11 cellular contexts compared by ENCODE assay signal in the genomic region with DNA sequence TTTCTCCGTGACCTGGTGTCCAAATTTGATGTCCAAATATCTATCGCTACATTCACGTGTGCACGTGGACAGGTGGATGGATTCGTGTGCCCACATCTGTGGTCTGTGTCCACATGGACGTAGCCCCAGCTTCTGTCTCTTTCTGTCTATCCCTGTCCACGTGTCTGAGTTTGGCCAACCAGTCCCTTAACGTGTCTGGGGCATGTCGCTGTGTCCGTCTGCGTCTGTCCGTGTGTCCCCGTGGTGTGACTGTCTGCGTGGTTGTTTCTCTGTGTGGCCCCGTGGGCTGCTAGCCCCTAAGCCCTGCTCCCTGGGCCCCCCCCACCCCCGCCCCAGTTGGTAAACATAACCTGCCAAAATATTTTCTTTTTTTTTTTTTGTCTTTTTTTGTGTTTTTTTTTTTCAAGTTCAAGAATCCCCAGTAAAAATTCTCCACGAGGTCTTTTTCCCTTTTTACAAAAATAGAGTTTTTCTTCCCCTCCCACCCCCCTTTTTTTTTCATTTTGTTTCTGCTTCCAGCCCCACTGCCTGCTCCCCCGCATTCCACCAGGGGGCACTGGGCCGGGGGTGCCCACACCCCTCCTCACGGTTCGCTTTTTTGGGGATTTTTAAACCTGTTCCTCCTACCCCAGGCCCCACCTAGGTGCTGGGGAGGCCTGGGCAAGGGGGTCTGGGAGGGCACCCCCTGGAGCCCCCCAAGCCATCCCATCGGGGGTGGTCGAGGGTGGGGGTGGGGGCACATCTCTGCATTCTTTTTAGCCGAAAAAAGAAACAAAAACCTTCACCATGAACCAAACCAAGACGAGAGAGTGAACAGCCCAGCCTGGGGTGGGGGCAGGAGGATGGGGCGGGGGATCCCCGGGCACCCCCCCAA. TPM values are rescaled to one million over a fixed set of nuclear protein-coding genes. Genes with fewer than 3 reads are reported as not detected.
DNase-seq lines count a peak whose midpoint lies in the region; ATAC-seq and TF ChIP-seq lines count a peak whose summit lies in the region.
"Had no signal": no experiment of that assay in that cellular context is flagged by ENCODE, and none has a peak within 500 bp of the region (broad histone marks: within the 10 kb centered on the region; RNA-seq: fewer than 3 reads in every experiment).

No MANE protein-coding gene starts in this region.

- no peaks in the 10 kb centered on the region for H3K9me3 Mint-ChIP-seq in type B pancreatic cell

- H3K27ac Mint-ChIP-seq in type B pancreatic cell, result peak overlapping the region; percentile 11

- intact Hi-C loops in colonic mucosa (cut with DNase I), result no loop called here

- H3K4me3 ChIP-seq in fibroblast of the aortic adventitia (ENCODE audit: low read depth, low read length) (no peak overlapping the region), colonic mucosa (no peak overlapping the region)
- H3K4me3 ChIP-seq: HAP-1, SJSA1 had no signal

- peak; percentile 36 for DNase-seq in stimulated activated CD4-positive, alpha-beta T cell treated with anti-CD3 and anti-CD28 coated beads, Interleukin-15, amount 100 ng/mL, for 24 hours
- DNase-seq in stimulated activated CD4-positive, alpha-beta T cell treated with anti-CD3 and anti-CD28 coated beads, Interleukin-12 subunit alpha, Interleukin-12 subunit beta, amount 100 ng/mL, for 4 hours, result no peak
- DNase-seq in RWPE1 (ENCODE audit: low spot score) (no peak), fibroblast of the aortic adventitia (ENCODE audit: low read depth) (no peak), type B pancreatic cell (ENCODE audit: extremely low spot score, unreplicated experiment) (no peak), colonic mucosa (no peak), NCI-H1105 treated with DMSO at 0.1 percent for 48 hours (lab: John Stamatoyannopoulos, UW) (no peak)
- DNase-seq: DMS79 treated with DMSO at 0.1 percent for 48 hours had no signal

- H3K4me3 Mint-ChIP-seq in type B pancreatic cell, result no peak overlapping the region

- no peaks in the 10 kb centered on the region for H3K36me3 ChIP-seq in colonic mucosa

- TF ChIP-seq CTCF in RWPE1 (conservative IDR thresholded peaks at IDR 0.05; ENCODE audit: low read depth), result peak; percentile 30
- TF ChIP-seq CTCF in fibroblast of the aortic adventitia (IDR thresholded peaks at IDR 0.05; ENCODE audit: insufficient read depth, low read length), result peak; percentile 48
- TF ChIP-seq CTCF in type B pancreatic cell (conservative IDR thresholded peaks at IDR 0.05), result peak; percentile 69
- TF ChIP-seq CTCF in colonic mucosa (IDR thresholded peaks at IDR 0.05), result no peak

- CTCF ChIA-PET in RWPE1 (lab: Yijun Ruan, JAX), result no interaction called here

- no peaks in the 10 kb centered on the region for H3K27me3 ChIP-seq in colonic mucosa
- H3K27me3 ChIP-seq: SJSA1 had no signal

- H3K9me3 ChIP-seq in colonic mucosa, result no peaks in the 10 kb centered on the region
- H3K9me3 ChIP-seq: HAP-1, SJSA1 had no signal

- H3K27ac ChIP-seq in RWPE1, result no peak overlapping the region
- no peak overlapping the region for H3K27ac ChIP-seq in colonic mucosa
- H3K27ac ChIP-seq: SJSA1 had no signal

- POLR2A ChIA-PET in RWPE1 (lab: Yijun Ruan, JAX; ENCODE audit: low non-redundant PET), result no interaction called here

- no peaks in the 10 kb centered on the region for H3K36me3 Mint-ChIP-seq in type B pancreatic cell

- H3K4me1 ChIP-seq in colonic mucosa, result no peaks in the 10 kb centered on the region
- H3K4me1 ChIP-seq: HAP-1, SJSA1 had no signal

- H3K4me1 Mint-ChIP-seq in type B pancreatic cell (ENCODE audit: unreplicated experiment), result peaks cover 12% of the 10 kb centered on the region

- H3K9ac ChIP-seq in colonic mucosa (ENCODE audit: low read depth in 2 of 2, low read length in 2 of 2), result no peak overlapping the region

- peaks cover 3% of the 10 kb centered on the region for H3K27me3 Mint-ChIP-seq in type B pancreatic cell

- no peak for ATAC-seq in GM21786 (IDR thresholded peaks at IDR 0.05; ENCODE audit: unreplicated experiment)

RNA-seq across cellular contexts. Expression of a gene that starts 18.3 kb away (rescaled TPM):
- total RNA-seq in fibroblast of the aortic adventitia (ENCODE audit: low replicate concordance) (113 and 115 TPM in 2 replicates), type B pancreatic cell (ENCODE audit: low replicate concordance) (342 and 403 TPM in 2 replicates), colonic mucosa (100 to 1,000 TPM; 308 to 434 TPM)

RNA-seq across cellular contexts. Expression of a gene that starts 18.8 kb away (rescaled TPM):
- total RNA-seq in fibroblast of the aortic adventitia (ENCODE audit: low replicate concordance) (0.08 and 0.45 TPM in 2 replicates), type B pancreatic cell (ENCODE audit: low replicate concordance) (1.0 and 2.2 TPM in 2 replicates), colonic mucosa (under 1 TPM in 1 of 2 donors, not detected in 1; 0.22 TPM)

RNA-seq across cellular contexts. Expression of a gene that starts 27.1 kb away (rescaled TPM):
- 0.45 TPM in 1 of 2 replicates, not detected in the other for total RNA-seq in fibroblast of the aortic adventitia (ENCODE audit: low replicate concordance)
- total RNA-seq in type B pancreatic cell (ENCODE audit: low replicate concordance), result 1.7 and 3.3 TPM in 2 replicates
- under 1 TPM; 0.25 to 0.50 TPM for total RNA-seq in colonic mucosa

RNA-seq across cellular contexts. Expression of a gene that starts 34.6 kb away (rescaled TPM):
- total RNA-seq in fibroblast of the aortic adventitia (ENCODE audit: low replicate concordance), result 0.41 and 2.3 TPM in 2 replicates
- total RNA-seq in type B pancreatic cell (ENCODE audit: low replicate concordance), result 44.8 and 49.6 TPM in 2 replicates
- 10 to 100 TPM; 13.8 to 32.7 TPM for total RNA-seq in colonic mucosa
- total RNA-seq: SJSA1 had no signal

RNA-seq across cellular contexts. Expression of a gene that starts 51.9 kb away (rescaled TPM):
- 3.2 and 5.9 TPM in 2 replicates for total RNA-seq in fibroblast of the aortic adventitia (ENCODE audit: low replicate concordance)
- 11.5 and 13.4 TPM in 2 replicates for total RNA-seq in type B pancreatic cell (ENCODE audit: low replicate concordance)
- 10 to 100 TPM; 10.6 to 14.2 TPM for total RNA-seq in colonic mucosa
